ENCODE assay signal across 12 cellular contexts in genomic region chrX:153647461-153648357, GRCh38. TPM values are rescaled to one million over a fixed set of nuclear protein-coding genes. Genes with fewer than 3 reads are reported as not detected.
DNase-seq lines count a peak whose midpoint lies in the region; ATAC-seq, FAIRE-seq and TF ChIP-seq lines count a peak whose summit lies in the region.
"Had no signal": no experiment of that assay in that cellular context is flagged by ENCODE, and none has a peak within 500 bp of the region (broad histone marks: within the 10 kb centered on the region; RNA-seq: fewer than 3 reads in every experiment).

No MANE protein-coding gene starts in this region.

- in situ Hi-C loops in G401 (cut with HindIII; ENCODE audit: low sequenced_read_pairs) = no loop called here

- ATAC-seq in left lung (no peak), HG03135 (IDR thresholded peaks at IDR 0.05; ENCODE audit: unreplicated experiment) (no peak)

- peaks cover 0 to 5% of the 10 kb centered on the region in 2 donors for H3K4me1 ChIP-seq in left lung
- H3K4me1 ChIP-seq in suprapubic skin = peaks cover 23% of the 10 kb centered on the region

- TF ChIP-seq CTCF in left lung (IDR thresholded peaks at IDR 0.05) (no peak), suprapubic skin (IDR thresholded peaks at IDR 0.05) (no peak)

- WGBS in suprapubic skin = 44% methylated on average over 5 of the region's 85 CpGs

- H3K27me3 ChIP-seq in left lung (peaks cover 49 to 74% of the 10 kb centered on the region in 2 donors), suprapubic skin (peaks cover 71% of the 10 kb centered on the region)

- FAIRE-seq in GM12891 (lab: Jason Lieb, UNC) = no peak

- H3K9me3 ChIP-seq in left lung (no peaks in the 10 kb centered on the region), suprapubic skin (no peaks in the 10 kb centered on the region)

- intact Hi-C loops in left lung (cut with DNase I) = no loop called here

- H3K36me3 ChIP-seq in left lung = no peaks in the 10 kb centered on the region
- no peaks in the 10 kb centered on the region for H3K36me3 ChIP-seq in suprapubic skin

- H3K4me3 ChIP-seq in left lung = no peak overlapping the region
- H3K4me3 ChIP-seq in suprapubic skin = peak overlapping the region; percentile 37

- H3K27ac ChIP-seq in left lung (no peak overlapping the region), suprapubic skin (no peak overlapping the region)

- TF ChIP-seq POLR2A in suprapubic skin (IDR thresholded peaks at IDR 0.05) = no peak
- no peak for TF ChIP-seq POLR2A in GM12891 (IDR thresholded peaks at IDR 0.05; ENCODE audit: low read depth, low read length)

- no peak for TF ChIP-seq EP300 in suprapubic skin (IDR thresholded peaks at IDR 0.05)

- DNase-seq in activated effector memory CD4-positive, alpha-beta T cell treated with anti-CD3 and anti-CD28 coated beads, Interleukin-2, amount 50 U/mL, for 16 hours = peak; percentile 45
- DNase-seq in activated effector memory CD4-positive, alpha-beta T cell treated with Interleukin-2 at 50 U/mL for 16 hours = no peak
- peak; percentile 45 for DNase-seq in activated CD8-positive, alpha-beta memory T cell treated with anti-CD3 and anti-CD28 coated beads, Interleukin-2, amount 50 U/mL, for 48 hours
- DNase-seq in left lung = peak; percentile 27 to 31
- peak; percentile 58 to 62 for DNase-seq in suprapubic skin (ENCODE audit: low spot score in 2 of 2)
- DNase-seq in G401 (ENCODE audit: low spot score) = no peak
- DNase-seq in GM12891 (ENCODE audit: insufficient read length, low spot score) = no peak
- DNase-seq: NCI-H2029 treated with DMSO at 0.1 percent for 48 hours; stimulated activated CD4-positive, alpha-beta T cell treated with anti-CD3 and anti-CD28 coated beads, Interleukin-1b, Interleukin-23, amount 100 ng/mL, for 48 hours had no signal

TF ChIP-seq in GM12891, 5 proteins besides CTCF, POLR2A, EP300 and RAD21:
- TF ChIP-seq SPI1 (IDR thresholded peaks at IDR 0.05; ENCODE audit: low read depth, low read length) (no peak), TAF1 (IDR thresholded peaks at IDR 0.05; ENCODE audit: low read depth, low read length) (no peak), POLR2AphosphoS5 (IDR thresholded peaks at IDR 0.05; ENCODE audit: low read depth, low read length) (no peak), POU2F2 (IDR thresholded peaks at IDR 0.05; ENCODE audit: low read depth, low read length) (no peak), PAX5 (IDR thresholded peaks at IDR 0.05; ENCODE audit: insufficient read depth, low read length, severe bottlenecking) (no peak)

RNA-seq across cellular contexts. Expression of gene DUSP9, which starts 0.7 kb away (rescaled TPM):
- total RNA-seq in left lung (under 1 TPM in 1 of 2 donors, not detected in 1; 0.16 TPM), suprapubic skin (under 1 TPM in 2 of 4 donors, not detected in 2; 0.19 to 0.48 TPM)
- total RNA-seq in G401 (2014; rRNA removed; shearing (Covaris generic)) = 0.20 and 2.5 TPM in 2 replicates
- polyA plus RNA-seq in GM12891 (2012; ENCODE audit: low read depth, missing spikeins) = not detected
- polyA plus RNA-seq: AG04450 had no signal

RNA-seq across cellular contexts. Expression of gene PNCK, which starts 25.9 kb away (rescaled TPM):
- total RNA-seq in left lung = 1 to 10 TPM in 1 of 2 donors, not detected in 1; 1.1 TPM
- total RNA-seq in suprapubic skin = 1 to 10 TPM; 1.2 to 1.8 (median 1.4) TPM
- total RNA-seq in G401 (2014; rRNA removed; shearing (Covaris generic)) = 0.74 TPM in 1 of 2 replicates, not detected in the other
- 2.8 TPM for polyA plus RNA-seq in GM12891 (2012; ENCODE audit: low read depth, missing spikeins)
- total RNA-seq: Daoy had no signal
- polyA plus RNA-seq: AG04450 had no signal

RNA-seq across cellular contexts. Expression of gene SLC6A8, which starts 40.0 kb away (rescaled TPM):
- total RNA-seq in left lung = 10 to 100 TPM; 10.5 to 11.2 TPM
- 10 to 100 TPM; 26.1 to 74.1 (median 45.2) TPM for total RNA-seq in suprapubic skin
- total RNA-seq in G401 (2014; rRNA removed; shearing (Covaris generic)) = 13.1 and 14.5 TPM in 2 replicates
- 3.0 TPM for polyA plus RNA-seq in GM12891 (2012; ENCODE audit: low read depth, missing spikeins)

RNA-seq across cellular contexts. Expression of gene CCNQ, which starts 48.8 kb away (rescaled TPM):
- total RNA-seq in left lung (10 to 100 TPM; 17.1 to 18.7 TPM), suprapubic skin (10 to 100 TPM; 16.4 to 33.2 (median 29.3) TPM)
- total RNA-seq in G401 (2014; rRNA removed; shearing (Covaris generic)) = 43.7 and 62.8 TPM in 2 replicates
- 12.6 TPM for polyA plus RNA-seq in GM12891 (2012; ENCODE audit: low read depth, missing spikeins)

Comparison
In these comparisons a context has a peak if more than half of its experiments do, and no peak if none do; other contexts are left out.
1. DNase-seq: peak in activated effector memory CD4-positive, alpha-beta T cell treated with anti-CD3 and anti-CD28 coated beads, Interleukin-2, amount 50 U/mL, for 16 hours (single experiment), activated CD8-positive, alpha-beta memory T cell treated with anti-CD3 and anti-CD28 coated beads, Interleukin-2, amount 50 U/mL, for 48 hours (single experiment), left lung (2 of 2) and suprapubic skin (2 of 2); none in activated effector memory CD4-positive, alpha-beta T cell treated with Interleukin-2 at 50 U/mL for 16 hours (single experiment), G401 (single experiment) and GM12891 (single experiment).